ENCODE assay signal across 11 cellular contexts in genomic region chr16:89295915-89296314, GRCh38.
DNase-seq lines count a peak whose midpoint lies in the region; ATAC-seq and TF ChIP-seq lines count a peak whose summit lies in the region.
"Had no signal": no experiment of that assay in that cellular context is flagged by ENCODE, and none has a peak within 500 bp of the region (broad histone marks: within the 10 kb centered on the region; RNA-seq: fewer than 3 reads in every experiment).

No MANE protein-coding gene starts in this region.

- H3K36me3 Mint-ChIP-seq in CD4-positive, alpha-beta memory T cell = peaks cover 6 to 27% of the 10 kb centered on the region in 2 donors
- peaks cover 41% of the 10 kb centered on the region for H3K36me3 Mint-ChIP-seq in activated T-helper 17 cell treated with anti-CD3 and anti-CD28 coated beads, Interleukin-2, amount 50 U/mL, for 72 hours (ENCODE audit: low read depth)
- peaks cover 0 to 10% (median 4%) of the 10 kb centered on the region in 3 donors for H3K36me3 Mint-ChIP-seq in immature natural killer cell

- TF ChIP-seq CTCF in WERI-Rb-1 (IDR thresholded peaks at IDR 0.05; ENCODE audit: low read depth, low read length) = no peak

- H3K27ac ChIP-seq in BLaER1 = peak overlapping the region; percentile 49; the same call in 1 of the 2 replicates
- no peak overlapping the region for H3K27ac ChIP-seq in CD4-positive, alpha-beta memory T cell (ENCODE audit: low read depth, low read length)
- H3K27ac ChIP-seq in WERI-Rb-1 = no peak overlapping the region

- no peak for ATAC-seq in activated T-helper 17 cell treated with anti-CD3 and anti-CD28 coated beads, Interleukin-2, amount 50 U/mL, for 72 hours (replicated peaks)
- ATAC-seq: stimulated activated memory B cell treated with anti-CD40 and anti-IgM and Interleukin-4, amounts not matched to agents 10 μg/mL and 1 μg/mL and 100 μg/mL, for 72 hours had no signal

- peaks cover 97% of the 10 kb centered on the region for H3K4me1 ChIP-seq in BLaER1
- peaks cover 29% of the 10 kb centered on the region for H3K4me1 ChIP-seq in CD4-positive, alpha-beta memory T cell (ENCODE audit: insufficient read depth, low read length)

- intact Hi-C loops in CD4-positive, alpha-beta memory T cell (cut with micrococcal nuclease) = no loop called here

- H3K27ac Mint-ChIP-seq in CD4-positive, alpha-beta memory T cell = peak overlapping the region; percentile 41 to 88 (median 73)
- H3K27ac Mint-ChIP-seq in activated T-helper 17 cell treated with anti-CD3 and anti-CD28 coated beads, Interleukin-2, amount 50 U/mL, for 72 hours = peak overlapping the region; percentile 72
- H3K27ac Mint-ChIP-seq in immature natural killer cell = peak overlapping the region in 5 of 6 donors; percentile 8 to 82 (median 69)
- H3K27ac Mint-ChIP-seq: stimulated activated memory B cell treated with anti-CD40 and anti-IgM and Interleukin-4, amounts not matched to agents 10 μg/mL and 1 μg/mL and 100 μg/mL, for 72 hours had no signal

- H3K27me3 ChIP-seq in BLaER1 = no peaks in the 10 kb centered on the region
- H3K27me3 ChIP-seq in CD4-positive, alpha-beta memory T cell (ENCODE audit: insufficient read depth, low read length) = no peaks in the 10 kb centered on the region
- H3K27me3 ChIP-seq in WERI-Rb-1 (ENCODE audit: insufficient read depth, low read depth, severe bottlenecking) = no peaks in the 10 kb centered on the region

- CTCF ChIA-PET in CD4-positive, alpha-beta memory T cell (lab: Charles Lee; ENCODE audit: partially characterized antibody) = interaction anchor here (0.7 kb wide), 1 partner anchor 108 kb away, joined by 3 read pairs; no protein-coding TSS in a partner anchor

- POLR2A ChIA-PET in CD4-positive, alpha-beta memory T cell (lab: Charles Lee; ENCODE audit: partially characterized antibody) = interaction anchor here (1.1 to 2.1 kb wide), 3 partner anchors 19 to 31 kb away, joined by 3 to 15 read pairs (median 4); no protein-coding TSS in a partner anchor

- H3K4me1 Mint-ChIP-seq in CD4-positive, alpha-beta memory T cell = peaks cover 27 to 53% (median 34%) of the 10 kb centered on the region in 4 donors
- peaks cover 19% of the 10 kb centered on the region for H3K4me1 Mint-ChIP-seq in activated T-helper 17 cell treated with anti-CD3 and anti-CD28 coated beads, Interleukin-2, amount 50 U/mL, for 72 hours
- H3K4me1 Mint-ChIP-seq in immature natural killer cell = peaks cover 54 to 57% of the 10 kb centered on the region in 2 donors

- H3K9me3 Mint-ChIP-seq in CD4-positive, alpha-beta memory T cell = no peaks in the 10 kb centered on the region
- no peaks in the 10 kb centered on the region for H3K9me3 Mint-ChIP-seq in activated T-helper 17 cell treated with anti-CD3 and anti-CD28 coated beads, Interleukin-2, amount 50 U/mL, for 72 hours
- H3K9me3 Mint-ChIP-seq in immature natural killer cell = no peaks in the 10 kb centered on the region
- H3K9me3 Mint-ChIP-seq: stimulated activated memory B cell treated with anti-CD40 and anti-IgM and Interleukin-4, amounts not matched to agents 10 μg/mL and 1 μg/mL and 100 μg/mL, for 72 hours had no signal

- peak overlapping the region; percentile 84 for H3K4me2 ChIP-seq in BLaER1

- peak in 1 of 5 donors; percentile 22 for DNase-seq in CD4-positive, alpha-beta memory T cell
- no peak for DNase-seq in immature natural killer cell
- DNase-seq in NCI-H2107 (lab: John Stamatoyannopoulos, UW) = no peak
- DNase-seq in WERI-Rb-1 = no peak
- no peak for DNase-seq in NAMALWA (ENCODE audit: low spot score)
- DNase-seq: DMS79 treated with DMSO at 0.1 percent for 48 hours, NCI-H1694, NCI-H524 treated with DMSO at 0.1 percent for 48 hours had no signal

- H3K9me3 ChIP-seq in BLaER1 (no peaks in the 10 kb centered on the region), WERI-Rb-1 (ENCODE audit: severe bottlenecking) (no peaks in the 10 kb centered on the region)
- H3K9me3 ChIP-seq in CD4-positive, alpha-beta memory T cell (ENCODE audit: control insufficient read depth in 1 of 2, low read length in 2 of 2) = no peaks in the 10 kb centered on the region

- peak overlapping the region in 2 of 8 donors; percentile 11 to 32 for H3K4me3 Mint-ChIP-seq in CD4-positive, alpha-beta memory T cell
- H3K4me3 Mint-ChIP-seq in activated T-helper 17 cell treated with anti-CD3 and anti-CD28 coated beads, Interleukin-2, amount 50 U/mL, for 72 hours = no peak overlapping the region
- peak overlapping the region in 1 of 5 donors; percentile 33 for H3K4me3 Mint-ChIP-seq in immature natural killer cell
- H3K4me3 Mint-ChIP-seq: stimulated activated memory B cell treated with anti-CD40 and anti-IgM and Interleukin-4, amounts not matched to agents 10 μg/mL and 1 μg/mL and 100 μg/mL, for 72 hours had no signal

- no peaks in the 10 kb centered on the region for H3K27me3 Mint-ChIP-seq in CD4-positive, alpha-beta memory T cell
- H3K27me3 Mint-ChIP-seq in activated T-helper 17 cell treated with anti-CD3 and anti-CD28 coated beads, Interleukin-2, amount 50 U/mL, for 72 hours = no peaks in the 10 kb centered on the region
- H3K27me3 Mint-ChIP-seq in immature natural killer cell (ENCODE audit: low read depth in 3 of 3) = peaks cover 3 to 25% (median 23%) of the 10 kb centered on the region in 3 donors
- H3K27me3 Mint-ChIP-seq: stimulated activated memory B cell treated with anti-CD40 and anti-IgM and Interleukin-4, amounts not matched to agents 10 μg/mL and 1 μg/mL and 100 μg/mL, for 72 hours had no signal

- no peak overlapping the region for H3K9ac ChIP-seq in BLaER1

- H4K20me1 ChIP-seq in BLaER1 = peaks cover 100% of the 10 kb centered on the region

- H3K36me3 ChIP-seq in BLaER1 = peaks cover 88% of the 10 kb centered on the region
- H3K36me3 ChIP-seq in CD4-positive, alpha-beta memory T cell (ENCODE audit: insufficient read depth, low read length) = peaks cover 19% of the 10 kb centered on the region
- no peaks in the 10 kb centered on the region; the same call in 1 of the 2 replicates for H3K36me3 ChIP-seq in WERI-Rb-1

- H3K4me3 ChIP-seq in BLaER1 (no peak overlapping the region), WERI-Rb-1 (ENCODE audit: low read depth, low read length) (no peak overlapping the region)
- H3K4me3 ChIP-seq in CD4-positive, alpha-beta memory T cell (ENCODE audit: low read length in 2 of 2) = no peak overlapping the region
